ENCODE assay signal across 8 cellular contexts in the genomic region with DNA sequence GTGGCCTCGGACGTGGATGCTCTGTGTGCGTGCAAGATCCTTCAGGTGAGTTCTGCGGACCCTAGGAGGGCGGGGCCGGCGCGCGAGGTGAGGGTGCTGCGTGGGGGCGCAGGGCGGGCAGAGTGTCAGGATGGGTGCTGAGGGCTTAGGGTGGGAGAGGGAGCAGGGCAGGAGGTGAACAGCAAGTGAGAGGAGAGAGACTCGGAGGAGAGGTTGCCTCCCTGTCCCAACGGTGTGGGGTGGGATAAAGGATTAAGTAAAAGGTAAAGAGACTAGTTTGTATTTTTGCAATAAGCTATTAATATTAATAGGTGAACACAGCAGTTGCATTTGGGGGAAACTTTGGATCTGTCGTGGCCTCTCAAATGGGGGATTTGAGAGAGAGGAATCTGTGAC. TPM values are rescaled to one million over a fixed set of nuclear protein-coding genes. Genes with fewer than 3 reads are reported as not detected.
DNase-seq lines count a peak whose midpoint lies in the region; ATAC-seq and TF ChIP-seq lines count a peak whose summit lies in the region.

No MANE protein-coding gene starts in this region.

- DNase-seq in A673 (ENCODE audit: low spot score) (no peak), H7 (no peak), adipocyte (ENCODE audit: low read depth) (no peak), mesendoderm (no peak), D341Med (ENCODE audit: low spot score) (no peak), pons (ENCODE audit: low spot score) (no peak), iPS-NIHi11 (ENCODE audit: low spot score) (no peak)

- no peak overlapping the region for H4K8ac ChIP-seq in mesendoderm (ENCODE audit: low read depth, low read length)

- peak overlapping the region; percentile 75 for H3K4me3 ChIP-seq in A673 (ENCODE audit: low read depth, low read length, poor library complexity, severe bottlenecking)
- peak overlapping the region; percentile 85 for H3K4me3 ChIP-seq in H7 (ENCODE audit: insufficient read depth, low read depth, low read length)
- H3K4me3 ChIP-seq in adipocyte (ENCODE audit: low read length), result peak overlapping the region; percentile 99
- H3K4me3 ChIP-seq in mesendoderm (ENCODE audit: low read length), result peak overlapping the region; percentile 84

- no peak overlapping the region for H4K5ac ChIP-seq in mesendoderm (ENCODE audit: low read length)

- no peak overlapping the region for H2BK15ac ChIP-seq in mesendoderm (replicated peaks; ENCODE audit: low read depth)

- no CpG with 5 or more reads among the region's 15 CpGs for WGBS in mesendoderm (ENCODE audit: extremely low coverage, insufficient coverage, low lambda C conversion rate)

- peaks cover 31% of the 10 kb centered on the region for H3K36me3 ChIP-seq in A673 (ENCODE audit: insufficient read depth, low read length, poor library complexity, severe bottlenecking)
- peaks cover 9% of the 10 kb centered on the region for H3K36me3 ChIP-seq in H7 (replicated peaks; ENCODE audit: control insufficient read depth, insufficient read depth, low read length)
- peaks cover 3% of the 10 kb centered on the region for H3K36me3 ChIP-seq in adipocyte (ENCODE audit: control insufficient read depth, insufficient read depth, low read length, severe bottlenecking)
- H3K36me3 ChIP-seq in mesendoderm (ENCODE audit: control insufficient read depth, insufficient read depth, low read length), result peaks cover 2% of the 10 kb centered on the region

- no peak overlapping the region for H3K4ac ChIP-seq in mesendoderm (ENCODE audit: low read depth, low read length)

- peak overlapping the region; percentile 59 for H3K4me2 ChIP-seq in mesendoderm (ENCODE audit: low read length)

- H2AK5ac ChIP-seq in mesendoderm (ENCODE audit: low read length), result no peak overlapping the region

- no peaks in the 10 kb centered on the region for H3K27me3 ChIP-seq in A673 (replicated peaks; ENCODE audit: insufficient read depth, low read depth, low read length, poor library complexity)
- H3K27me3 ChIP-seq in H7 (ENCODE audit: control insufficient read depth, insufficient read depth, low read length), result no peaks in the 10 kb centered on the region
- no peaks in the 10 kb centered on the region for H3K27me3 ChIP-seq in adipocyte (replicated peaks; ENCODE audit: control insufficient read depth, insufficient read depth, low read length)
- H3K27me3 ChIP-seq in mesendoderm (ENCODE audit: insufficient read depth, low read length, poor library complexity), result no peaks in the 10 kb centered on the region

- peaks cover 21% of the 10 kb centered on the region for H3K79me1 ChIP-seq in mesendoderm (ENCODE audit: low read length)

- peaks cover 37% of the 10 kb centered on the region for H3K79me2 ChIP-seq in mesendoderm (ENCODE audit: control insufficient read depth, insufficient read depth, low read length)

- POLR2A ChIA-PET in A673 (lab: Charles Lee; ENCODE audit: low non-redundant PET), result no interaction called here

- CTCF ChIA-PET in A673 (lab: Charles Lee), result interaction anchor here (0.7 kb wide), 1 partner anchor 150 kb away, joined by 4 read pairs; no protein-coding TSS in a partner anchor

- H3K18ac ChIP-seq in mesendoderm (ENCODE audit: low read length), result no peak overlapping the region

- H3K9me3 ChIP-seq in A673 (ENCODE audit: low read depth, low read length, poor library complexity, severe bottlenecking) (no peaks in the 10 kb centered on the region), adipocyte (ENCODE audit: control insufficient read depth, low read length) (no peaks in the 10 kb centered on the region)

- intact Hi-C loops in A673 (cut with micrococcal nuclease; ENCODE audit: unreplicated experiment), result no loop called here

- TF ChIP-seq CTCF in A673 (conservative IDR thresholded peaks at IDR 0.05; ENCODE audit: low read depth, low read length), result no peak

- no peak overlapping the region for H2BK120ac ChIP-seq in mesendoderm (ENCODE audit: low read depth, low read length)

- peak overlapping the region; percentile 96 for H3K9ac ChIP-seq in adipocyte (ENCODE audit: low read length)
- H3K9ac ChIP-seq in mesendoderm (ENCODE audit: low read length), result peak overlapping the region; percentile 87

- ATAC-seq in GM21423 (IDR thresholded peaks at IDR 0.05; ENCODE audit: unreplicated experiment), result no peak

- H3K23ac ChIP-seq in mesendoderm (ENCODE audit: low read length), result no peak overlapping the region

- no peak overlapping the region for H2BK5ac ChIP-seq in mesendoderm (ENCODE audit: low read length)

- H3K27ac ChIP-seq in A673 (ENCODE audit: low read depth, low read length, poor library complexity, severe bottlenecking) (peak overlapping the region; percentile 99), mesendoderm (ENCODE audit: low read depth, low read length) (no peak overlapping the region)

- H3K4me1 ChIP-seq in A673 (ENCODE audit: insufficient read depth, low read length, poor library complexity, severe bottlenecking), result peaks cover 9% of the 10 kb centered on the region
- H3K4me1 ChIP-seq in adipocyte (ENCODE audit: control insufficient read depth, insufficient read depth, low read length), result peaks cover 36% of the 10 kb centered on the region
- H3K4me1 ChIP-seq in mesendoderm (ENCODE audit: control insufficient read depth, low read depth, low read length), result peaks cover 2% of the 10 kb centered on the region

- no TSS peak for BruUV-seq in A673 (replicated peaks; lab: Mats Ljungman, UMichigan)

- peak overlapping the region; percentile 92 for H3K56ac ChIP-seq in mesendoderm (ENCODE audit: low read length)

RNA-seq across cellular contexts. Expression of gene CDC45, which starts 0.5 kb away (rescaled TPM):
- total RNA-seq in A673 (2021), result 79.1 and 79.2 TPM in 2 replicates
- 35.8 and 36.8 TPM in 2 replicates for total RNA-seq in H7 (2014; rRNA removed; shearing (Covaris generic))
- 20.0 TPM for polyA plus RNA-seq in mesendoderm (2013, experiment 1 of 2)
- polyA plus RNA-seq in mesendoderm (2013, experiment 2 of 2), result 20.5 TPM

RNA-seq across cellular contexts. Expression of gene UFD1, which starts 1.2 kb away (rescaled TPM):
- 161 and 195 TPM in 2 replicates for total RNA-seq in A673 (2021)
- total RNA-seq in H7 (2014; rRNA removed; shearing (Covaris generic)), result 48.6 and 61.3 TPM in 2 replicates
- 115 TPM for polyA plus RNA-seq in mesendoderm (2013, experiment 1 of 2)
- polyA plus RNA-seq in mesendoderm (2013, experiment 2 of 2), result 113 TPM

RNA-seq across cellular contexts. Expression of gene C22orf39, which starts 32.7 kb away (rescaled TPM):
- total RNA-seq in A673 (2021), result 28.4 and 34.1 TPM in 2 replicates
- 42.3 and 45.3 TPM in 2 replicates for total RNA-seq in H7 (2014; rRNA removed; shearing (Covaris generic))
- 15.7 TPM for polyA plus RNA-seq in mesendoderm (2013, experiment 1 of 2)
- 15.7 TPM for polyA plus RNA-seq in mesendoderm (2013, experiment 2 of 2)

RNA-seq across cellular contexts. Expression of gene CLDN5, which starts 44.0 kb away (rescaled TPM):
- 0.21 and 0.22 TPM in 2 replicates for total RNA-seq in A673 (2021)
- 2.0 and 3.0 TPM in 2 replicates for total RNA-seq in H7 (2014; rRNA removed; shearing (Covaris generic))
- polyA plus RNA-seq in mesendoderm (2013, experiment 1 of 2), result 0.20 TPM
- 0.24 TPM for polyA plus RNA-seq in mesendoderm (2013, experiment 2 of 2)

RNA-seq across cellular contexts. Expression of gene MRPL40, which starts 47.8 kb away (rescaled TPM):
- total RNA-seq in A673 (2021), result 21.9 and 23.1 TPM in 2 replicates
- 20.1 and 20.2 TPM in 2 replicates for total RNA-seq in H7 (2014; rRNA removed; shearing (Covaris generic))
- 20.6 TPM for polyA plus RNA-seq in mesendoderm (2013, experiment 1 of 2)
- polyA plus RNA-seq in mesendoderm (2013, experiment 2 of 2), result 21.9 TPM
